In the genomic region with DNA sequence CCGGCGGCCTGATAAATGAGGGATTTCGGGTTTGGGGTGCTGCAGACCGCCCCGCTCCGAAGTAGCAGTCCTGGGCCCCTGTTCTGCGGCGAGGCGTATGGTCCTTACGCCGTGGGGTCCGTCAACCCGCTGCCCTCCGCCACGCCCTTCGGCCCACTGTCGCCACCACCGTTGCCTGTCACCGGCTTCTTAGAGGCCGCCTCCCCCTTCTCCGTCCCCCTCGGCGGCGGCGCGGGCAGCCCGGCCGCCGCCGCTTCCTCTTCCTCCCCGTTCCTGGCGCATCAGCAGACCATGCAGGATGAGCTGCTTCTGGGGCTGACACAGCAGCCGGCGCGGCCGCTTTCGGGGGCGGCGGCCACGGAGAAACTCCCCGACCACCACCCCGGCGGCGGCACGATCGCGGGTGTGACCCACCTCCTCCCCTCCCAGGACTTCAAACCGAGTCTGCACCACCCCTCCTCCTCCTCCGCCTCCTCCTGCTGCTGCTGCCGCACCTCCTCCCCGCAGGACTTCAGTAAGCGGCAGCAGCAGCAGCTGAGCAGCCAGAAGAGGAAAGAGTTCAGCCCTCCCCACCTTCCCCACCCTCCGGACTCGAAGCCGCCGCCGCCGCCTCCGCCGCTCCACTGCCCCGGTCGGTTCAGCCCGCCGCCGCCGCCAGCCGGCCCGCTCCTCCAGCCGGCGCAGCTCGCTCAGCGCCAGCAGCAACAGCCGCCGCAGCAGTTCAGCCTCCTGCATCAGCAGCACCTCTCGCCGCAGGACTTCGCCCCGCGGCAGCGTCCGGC, we compare ENCODE assay signal across 8 cellular contexts.
DNase-seq lines count a peak whose midpoint lies in the region; ATAC-seq and TF ChIP-seq lines count a peak whose summit lies in the region.

No MANE protein-coding gene starts in this region.

- H3K4me3 ChIP-seq in BLaER1 treated with 17β-estradiol and CSF1 and Interleukin-3, amounts not matched to agents 10 nM and 100 nM = peak overlapping the region; percentile 80 to 100 (median 92)
- H3K4me3 ChIP-seq in mucosa of stomach (ENCODE audit: low read length) = peak overlapping the region; percentile 54

- ATAC-seq in GM19372 (IDR thresholded peaks at IDR 0.05; ENCODE audit: low read depth, unreplicated experiment) (peak; percentile 18), HG03469 (IDR thresholded peaks at IDR 0.05; ENCODE audit: unreplicated experiment) (peak; percentile 8)

- H3K27ac ChIP-seq in BLaER1 treated with 17β-estradiol and CSF1 and Interleukin-3, amounts not matched to agents 10 nM and 100 nM = peak overlapping the region; percentile 92 to 99 (median 95)

- peak overlapping the region; percentile 75 to 99 (median 93) for H3K4me2 ChIP-seq in BLaER1 treated with 17β-estradiol and CSF1 and Interleukin-3, amounts not matched to agents 10 nM and 100 nM

- peaks cover 0 to 34% (median 29%) of the 10 kb centered on the region in 11 experiments; a peak in 19 of 22 replicates for H3K27me3 ChIP-seq in BLaER1 treated with 17β-estradiol and CSF1 and Interleukin-3, amounts not matched to agents 10 nM and 100 nM
- H3K27me3 ChIP-seq in mucosa of stomach (ENCODE audit: control insufficient read depth, insufficient read depth, low read length) = no peaks in the 10 kb centered on the region

- peak; percentile 90 for DNase-seq in OCI-M1 (lab: John Stamatoyannopoulos, UW)
- peak; percentile 85 for DNase-seq in activated T-cell treated with anti-CD3 and anti-CD28 coated beads, Interleukin-2, amount 50 U/mL, for 1 hour
- DNase-seq in erythroblast (lab: John Stamatoyannopoulos, UW) = peak; percentile 82 to 88
- peak; percentile 61 to 63 for DNase-seq in stimulated activated CD8-positive, alpha-beta memory T cell treated with anti-CD3 and anti-CD28 coated beads, Interleukin-7, amount 100 ng/mL, for 1 hour (ENCODE audit: low read depth in 2 of 2)

- TF ChIP-seq POLR2A in erythroblast (IDR thresholded peaks at IDR 0.05; ENCODE audit: low read length) = peak; percentile 40

- H3K36me3 ChIP-seq in BLaER1 treated with 17β-estradiol and CSF1 and Interleukin-3, amounts not matched to agents 10 nM and 100 nM = peaks cover 0 to 8% (median 0%) of the 10 kb centered on the region in 11 experiments; a peak in 7 of 22 replicates
- H3K36me3 ChIP-seq in mucosa of stomach (ENCODE audit: control insufficient read depth, insufficient read depth, low read length) = no peaks in the 10 kb centered on the region

- H4K20me1 ChIP-seq in BLaER1 treated with 17β-estradiol and CSF1 and Interleukin-3, amounts not matched to agents 10 nM and 100 nM = peaks cover 20 to 38% (median 29%) of the 10 kb centered on the region in 11 experiments

- no peaks in the 10 kb centered on the region for H3K9me3 ChIP-seq in BLaER1 treated with 17β-estradiol and CSF1 and Interleukin-3, amounts not matched to agents 10 nM and 100 nM (replicated peaks in 1 of 11)
- H3K9me3 ChIP-seq in mucosa of stomach (ENCODE audit: control insufficient read depth, low read length) = no peaks in the 10 kb centered on the region

- H3K4me1 ChIP-seq in BLaER1 treated with 17β-estradiol and CSF1 and Interleukin-3, amounts not matched to agents 10 nM and 100 nM = peaks cover 0 to 28% (median 19%) of the 10 kb centered on the region in 10 experiments; a peak in 18 of 20 replicates
- no peaks in the 10 kb centered on the region for H3K4me1 ChIP-seq in mucosa of stomach (ENCODE audit: control insufficient read depth, insufficient read depth, low read length)

- peak overlapping the region; percentile 90 to 99 (median 95) for H3K9ac ChIP-seq in BLaER1 treated with 17β-estradiol and CSF1 and Interleukin-3, amounts not matched to agents 10 nM and 100 nM
- peak overlapping the region; percentile 97 for H3K9ac ChIP-seq in mucosa of stomach (ENCODE audit: low read length)

Comparison
In these comparisons a context has a peak if more than half of its experiments do, and no peak if none do; other contexts are left out.
1. Peak in every context shown above with its lines: DNase-seq, ATAC-seq, H3K4me3 ChIP-seq and H3K27ac ChIP-seq.